Comparison of ENCODE assay signal across 8 cellular contexts in genomic region chr3:100992086-100993033, GRCh38. TPM values are rescaled to one million over a fixed set of nuclear protein-coding genes. Genes with fewer than 3 reads are reported as not detected.
DNase-seq lines count a peak whose midpoint lies in the region; ATAC-seq, FAIRE-seq and TF ChIP-seq lines count a peak whose summit lies in the region.

No MANE protein-coding gene starts in this region.

- no peak overlapping the region for H4K91ac ChIP-seq in mesenchymal stem cell (ENCODE audit: low read length)

- no peak overlapping the region for H2AFZ ChIP-seq in mesenchymal stem cell (ENCODE audit: low read depth, low read length)

- WGBS in mesenchymal stem cell: 62% methylated on average over 4 of the region's 5 CpGs
- whole genome bisulfite sequencing in transverse colon (ENCODE audit: low coverage in 1 of 2), 2 donors: 9 to 20% methylated on average over 5 of the region's 5 CpGs

- H4K8ac ChIP-seq in mesenchymal stem cell (ENCODE audit: low read length): no peak overlapping the region

- peak overlapping the region; percentile 91 for H3K9ac ChIP-seq in mesenchymal stem cell (ENCODE audit: low read length)

- no peak overlapping the region for H2BK120ac ChIP-seq in mesenchymal stem cell (ENCODE audit: low read depth, low read length)

- H3K27me3 ChIP-seq in mesenchymal stem cell (ENCODE audit: control insufficient read depth in 1 of 2, insufficient read depth in 1 of 2, low read length in 2 of 2) (no peaks in the 10 kb centered on the region), transverse colon (no peaks in the 10 kb centered on the region), WERI-Rb-1 (ENCODE audit: insufficient read depth, low read depth, severe bottlenecking) (no peaks in the 10 kb centered on the region)

- H3K9me3 ChIP-seq in mesenchymal stem cell (ENCODE audit: control insufficient read depth, low read length): no peaks in the 10 kb centered on the region
- no peaks in the 10 kb centered on the region for H3K9me3 ChIP-seq in transverse colon
- H3K9me3 ChIP-seq in WERI-Rb-1 (ENCODE audit: severe bottlenecking): no peaks in the 10 kb centered on the region

- no peak overlapping the region for H2AK5ac ChIP-seq in mesenchymal stem cell (ENCODE audit: low read length, severe bottlenecking)

- H3K36me3 ChIP-seq in mesenchymal stem cell (ENCODE audit: control insufficient read depth in 1 of 2, insufficient read depth in 2 of 2, low read depth in 1 of 2, low read length in 2 of 2): peaks cover 0 to 15% of the 10 kb centered on the region in 2 experiments
- H3K36me3 ChIP-seq in transverse colon: no peaks in the 10 kb centered on the region
- no peaks in the 10 kb centered on the region for H3K36me3 ChIP-seq in WERI-Rb-1

- peak overlapping the region in 1 of 2 experiments; percentile 69 for H2BK12ac ChIP-seq in mesenchymal stem cell (ENCODE audit: low read length in 2 of 2)

- TF ChIP-seq EP300 in transverse colon (IDR thresholded peaks at IDR 0.05; ENCODE audit: low read depth): no peak

- H2BK15ac ChIP-seq in mesenchymal stem cell (ENCODE audit: low read depth, poor library complexity, severe bottlenecking): no peak overlapping the region

- H3K4me2 ChIP-seq in mesenchymal stem cell (ENCODE audit: low read length, poor library complexity, severe bottlenecking): no peak overlapping the region

- H3K4ac ChIP-seq in mesenchymal stem cell (ENCODE audit: low read depth in 1 of 2, low read length in 2 of 2): no peak overlapping the region

- H3K4me1 ChIP-seq in mesenchymal stem cell (ENCODE audit: control insufficient read depth, insufficient read depth, low read depth, low read length) (peaks cover 4% of the 10 kb centered on the region), transverse colon (peaks cover 0 to 27% (median 5%) of the 10 kb centered on the region in 4 donors)

- H3K4me3 ChIP-seq in mesenchymal stem cell (ENCODE audit: insufficient read depth in 1 of 2, low read depth in 1 of 2, low read length in 2 of 2) (peak overlapping the region in 1 of 2 experiments; percentile 81), transverse colon (peak overlapping the region; percentile 7 to 49 (median 27)), WERI-Rb-1 (ENCODE audit: low read depth, low read length) (no peak overlapping the region)

- TF ChIP-seq CTCF in transverse colon (IDR thresholded peaks at IDR 0.05): peak in 1 of 5 experiments; percentile 14
- TF ChIP-seq CTCF in WERI-Rb-1 (IDR thresholded peaks at IDR 0.05; ENCODE audit: low read depth, low read length): no peak

- no peak overlapping the region for H3K23ac ChIP-seq in mesenchymal stem cell (ENCODE audit: low read length in 2 of 2)

- no peak for TF ChIP-seq POLR2A in transverse colon (IDR thresholded peaks at IDR 0.05)

- H2BK5ac ChIP-seq in mesenchymal stem cell (ENCODE audit: low read depth, low read length, poor library complexity, severe bottlenecking): no peak overlapping the region

- ATAC-seq in GM19035 (IDR thresholded peaks at IDR 0.05; ENCODE audit: unreplicated experiment): no peak

- intact Hi-C loops in transverse colon (cut with DNase I; ENCODE audit: low total_unique reads): no loop called here

- H3K27ac ChIP-seq in mesenchymal stem cell (ENCODE audit: low read length, poor library complexity, severe bottlenecking): no peak overlapping the region
- peak overlapping the region; percentile 76 to 83 (median 78) for H3K27ac ChIP-seq in transverse colon
- H3K27ac ChIP-seq in WERI-Rb-1: no peak overlapping the region

- H3K14ac ChIP-seq in mesenchymal stem cell (ENCODE audit: low read length in 2 of 2): no peak overlapping the region

- DNase-seq in NCI-H460 (ENCODE audit: extremely low read depth, low read depth): peak; percentile 28
- DNase-seq in mesenchymal stem cell: peak; percentile 66
- peak; percentile 13 for DNase-seq in transverse colon
- DNase-seq in DMS 273 (lab: John Stamatoyannopoulos, UW; ENCODE audit: unreplicated experiment): no peak
- DNase-seq in WERI-Rb-1: no peak
- no peak for DNase-seq in stimulated activated naive CD4-positive, alpha-beta T cell (lab: John Stamatoyannopoulos, UW)

- in situ Hi-C loops in transverse colon (cut with MboI; ENCODE audit: low pct_ligation_motif_present in 1 of 4, low pct_unique_long_range_greater_than_20kb in 1 of 4, low sequenced_read_pairs in 3 of 4): no loop called here

- H3K79me1 ChIP-seq in mesenchymal stem cell (replicated peaks; ENCODE audit: low read length, poor library complexity, severe bottlenecking): no peaks in the 10 kb centered on the region

- peak; percentile 74 for FAIRE-seq in endometrium (lab: Jason Lieb, UNC)

- H3K18ac ChIP-seq in mesenchymal stem cell (ENCODE audit: low read depth in 1 of 2, low read length in 2 of 2): no peak overlapping the region

RNA-seq across cellular contexts. Expression of gene ABI3BP, which starts 0.9 kb away (rescaled TPM):
- 1.3 and 1.7 TPM in 2 replicates for total RNA-seq in NCI-H460 (2014; rRNA removed; shearing (Covaris generic))
- polyA plus RNA-seq in NCI-H460 (2014; cell fraction: nucleus; rRNA removed): 0.27 and 3.1 TPM in 2 replicates
- polyA plus RNA-seq in mesenchymal stem cell (2013, experiment 1 of 2): 1.5 TPM
- polyA plus RNA-seq in mesenchymal stem cell (2013, experiment 2 of 2): 1.2 TPM
- total RNA-seq in transverse colon: 10 to 100 TPM in 3 of 4 donors, 1 to 10 TPM in 1; 7.9 to 32.6 (median 17.6) TPM

Comparison
In these comparisons a context has a peak if more than half of its experiments do, and no peak if none do; other contexts are left out.
1. DNase-seq: peak in NCI-H460 (single experiment), mesenchymal stem cell (single experiment) and transverse colon (single experiment); none in DMS 273 (single experiment), WERI-Rb-1 (single experiment) and stimulated activated naive CD4-positive, alpha-beta T cell (0 of 6).
2. H3K27ac ChIP-seq: peak in transverse colon (4 of 4); none in mesenchymal stem cell (single experiment) and WERI-Rb-1 (single experiment).